Comparison of ENCODE assay signal across 1 cellular context in the genomic region with DNA sequence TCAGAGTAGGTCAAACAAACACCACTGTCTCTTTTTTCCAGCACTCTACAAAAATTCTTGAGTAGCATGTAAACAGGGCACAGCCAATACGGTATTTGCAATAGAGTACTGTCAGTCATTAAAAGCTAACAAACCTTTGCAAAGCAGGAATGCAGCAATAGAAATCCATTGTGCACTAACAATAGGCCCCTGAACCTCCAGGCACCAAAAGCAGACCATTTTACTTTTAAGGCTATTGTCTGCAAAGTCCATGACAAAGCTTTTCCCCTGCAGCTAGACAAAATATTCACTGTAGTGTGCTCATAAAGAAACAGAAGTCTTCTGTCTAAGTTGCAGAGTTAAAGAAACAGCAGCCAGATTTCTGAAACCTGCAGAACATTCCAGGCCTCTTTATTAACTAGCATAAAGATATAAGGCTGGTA.
A peak's percentile ranks its signal among the peaks of the same experiment; 100 is the strongest.
TF ChIP-seq lines count a peak whose summit lies in the region.

No MANE protein-coding gene starts in this region.

TF ChIP-seq in H1, 55 proteins besides CTCF, POLR2A, EP300 and RAD21 (continued from another document):
- TF ChIP-seq, protein P1, sequence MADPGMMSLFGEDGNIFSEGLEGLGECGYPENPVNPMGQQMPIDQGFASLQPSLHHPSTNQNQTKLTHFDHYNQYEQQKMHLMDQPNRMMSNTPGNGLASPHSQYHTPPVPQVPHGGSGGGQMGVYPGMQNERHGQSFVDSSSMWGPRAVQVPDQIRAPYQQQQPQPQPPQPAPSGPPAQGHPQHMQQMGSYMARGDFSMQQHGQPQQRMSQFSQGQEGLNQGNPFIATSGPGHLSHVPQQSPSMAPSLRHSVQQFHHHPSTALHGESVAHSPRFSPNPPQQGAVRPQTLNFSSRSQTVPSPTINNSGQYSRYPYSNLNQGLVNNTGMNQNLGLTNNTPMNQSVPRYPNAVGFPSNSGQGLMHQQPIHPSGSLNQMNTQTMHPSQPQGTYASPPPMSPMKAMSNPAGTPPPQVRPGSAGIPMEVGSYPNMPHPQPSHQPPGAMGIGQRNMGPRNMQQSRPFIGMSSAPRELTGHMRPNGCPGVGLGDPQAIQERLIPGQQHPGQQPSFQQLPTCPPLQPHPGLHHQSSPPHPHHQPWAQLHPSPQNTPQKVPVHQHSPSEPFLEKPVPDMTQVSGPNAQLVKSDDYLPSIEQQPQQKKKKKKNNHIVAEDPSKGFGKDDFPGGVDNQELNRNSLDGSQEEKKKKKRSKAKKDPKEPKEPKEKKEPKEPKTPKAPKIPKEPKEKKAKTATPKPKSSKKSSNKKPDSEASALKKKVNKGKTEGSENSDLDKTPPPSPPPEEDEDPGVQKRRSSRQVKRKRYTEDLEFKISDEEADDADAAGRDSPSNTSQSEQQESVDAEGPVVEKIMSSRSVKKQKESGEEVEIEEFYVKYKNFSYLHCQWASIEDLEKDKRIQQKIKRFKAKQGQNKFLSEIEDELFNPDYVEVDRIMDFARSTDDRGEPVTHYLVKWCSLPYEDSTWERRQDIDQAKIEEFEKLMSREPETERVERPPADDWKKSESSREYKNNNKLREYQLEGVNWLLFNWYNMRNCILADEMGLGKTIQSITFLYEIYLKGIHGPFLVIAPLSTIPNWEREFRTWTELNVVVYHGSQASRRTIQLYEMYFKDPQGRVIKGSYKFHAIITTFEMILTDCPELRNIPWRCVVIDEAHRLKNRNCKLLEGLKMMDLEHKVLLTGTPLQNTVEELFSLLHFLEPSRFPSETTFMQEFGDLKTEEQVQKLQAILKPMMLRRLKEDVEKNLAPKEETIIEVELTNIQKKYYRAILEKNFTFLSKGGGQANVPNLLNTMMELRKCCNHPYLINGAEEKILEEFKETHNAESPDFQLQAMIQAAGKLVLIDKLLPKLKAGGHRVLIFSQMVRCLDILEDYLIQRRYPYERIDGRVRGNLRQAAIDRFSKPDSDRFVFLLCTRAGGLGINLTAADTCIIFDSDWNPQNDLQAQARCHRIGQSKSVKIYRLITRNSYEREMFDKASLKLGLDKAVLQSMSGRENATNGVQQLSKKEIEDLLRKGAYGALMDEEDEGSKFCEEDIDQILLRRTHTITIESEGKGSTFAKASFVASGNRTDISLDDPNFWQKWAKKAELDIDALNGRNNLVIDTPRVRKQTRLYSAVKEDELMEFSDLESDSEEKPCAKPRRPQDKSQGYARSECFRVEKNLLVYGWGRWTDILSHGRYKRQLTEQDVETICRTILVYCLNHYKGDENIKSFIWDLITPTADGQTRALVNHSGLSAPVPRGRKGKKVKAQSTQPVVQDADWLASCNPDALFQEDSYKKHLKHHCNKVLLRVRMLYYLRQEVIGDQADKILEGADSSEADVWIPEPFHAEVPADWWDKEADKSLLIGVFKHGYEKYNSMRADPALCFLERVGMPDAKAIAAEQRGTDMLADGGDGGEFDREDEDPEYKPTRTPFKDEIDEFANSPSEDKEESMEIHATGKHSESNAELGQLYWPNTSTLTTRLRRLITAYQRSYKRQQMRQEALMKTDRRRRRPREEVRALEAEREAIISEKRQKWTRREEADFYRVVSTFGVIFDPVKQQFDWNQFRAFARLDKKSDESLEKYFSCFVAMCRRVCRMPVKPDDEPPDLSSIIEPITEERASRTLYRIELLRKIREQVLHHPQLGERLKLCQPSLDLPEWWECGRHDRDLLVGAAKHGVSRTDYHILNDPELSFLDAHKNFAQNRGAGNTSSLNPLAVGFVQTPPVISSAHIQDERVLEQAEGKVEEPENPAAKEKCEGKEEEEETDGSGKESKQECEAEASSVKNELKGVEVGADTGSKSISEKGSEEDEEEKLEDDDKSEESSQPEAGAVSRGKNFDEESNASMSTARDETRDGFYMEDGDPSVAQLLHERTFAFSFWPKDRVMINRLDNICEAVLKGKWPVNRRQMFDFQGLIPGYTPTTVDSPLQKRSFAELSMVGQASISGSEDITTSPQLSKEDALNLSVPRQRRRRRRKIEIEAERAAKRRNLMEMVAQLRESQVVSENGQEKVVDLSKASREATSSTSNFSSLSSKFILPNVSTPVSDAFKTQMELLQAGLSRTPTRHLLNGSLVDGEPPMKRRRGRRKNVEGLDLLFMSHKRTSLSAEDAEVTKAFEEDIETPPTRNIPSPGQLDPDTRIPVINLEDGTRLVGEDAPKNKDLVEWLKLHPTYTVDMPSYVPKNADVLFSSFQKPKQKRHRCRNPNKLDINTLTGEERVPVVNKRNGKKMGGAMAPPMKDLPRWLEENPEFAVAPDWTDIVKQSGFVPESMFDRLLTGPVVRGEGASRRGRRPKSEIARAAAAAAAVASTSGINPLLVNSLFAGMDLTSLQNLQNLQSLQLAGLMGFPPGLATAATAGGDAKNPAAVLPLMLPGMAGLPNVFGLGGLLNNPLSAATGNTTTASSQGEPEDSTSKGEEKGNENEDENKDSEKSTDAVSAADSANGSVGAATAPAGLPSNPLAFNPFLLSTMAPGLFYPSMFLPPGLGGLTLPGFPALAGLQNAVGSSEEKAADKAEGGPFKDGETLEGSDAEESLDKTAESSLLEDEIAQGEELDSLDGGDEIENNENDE (IDR thresholded peaks at IDR 0.05; ENCODE audit: insufficient replicate concordance, low read length) = peak; percentile 96
- TF ChIP-seq TBP (IDR thresholded peaks at IDR 0.05; ENCODE audit: low read depth, low read length) (no peak), CBX5 (IDR thresholded peaks at IDR 0.05; ENCODE audit: low read depth, low read length) (no peak), HDAC2 (IDR thresholded peaks at IDR 0.05; ENCODE audit: borderline replicate concordance in 1 of 2, low read depth in 2 of 2, low read length in 2 of 2) (peak in 1 of 2 experiments; percentile 43; a peak in 1 of 4 replicates), KDM5A (IDR thresholded peaks at IDR 0.05; ENCODE audit: low read length) (no peak), ASH2L (IDR thresholded peaks at IDR 0.05; ENCODE audit: low read length) (no peak), GABPA (IDR thresholded peaks at IDR 0.05; ENCODE audit: borderline replicate concordance, insufficient read depth, low read length) (no peak), KDM4A (IDR thresholded peaks at IDR 0.05; ENCODE audit: low read depth, low read length, severe bottlenecking) (no peak)
- TF ChIP-seq, protein P2, sequence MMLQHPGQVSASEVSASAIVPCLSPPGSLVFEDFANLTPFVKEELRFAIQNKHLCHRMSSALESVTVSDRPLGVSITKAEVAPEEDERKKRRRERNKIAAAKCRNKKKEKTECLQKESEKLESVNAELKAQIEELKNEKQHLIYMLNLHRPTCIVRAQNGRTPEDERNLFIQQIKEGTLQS (IDR thresholded peaks at IDR 0.05; ENCODE audit: insufficient read depth, low read depth, low read length) = no peak
